In the genomic region with DNA sequence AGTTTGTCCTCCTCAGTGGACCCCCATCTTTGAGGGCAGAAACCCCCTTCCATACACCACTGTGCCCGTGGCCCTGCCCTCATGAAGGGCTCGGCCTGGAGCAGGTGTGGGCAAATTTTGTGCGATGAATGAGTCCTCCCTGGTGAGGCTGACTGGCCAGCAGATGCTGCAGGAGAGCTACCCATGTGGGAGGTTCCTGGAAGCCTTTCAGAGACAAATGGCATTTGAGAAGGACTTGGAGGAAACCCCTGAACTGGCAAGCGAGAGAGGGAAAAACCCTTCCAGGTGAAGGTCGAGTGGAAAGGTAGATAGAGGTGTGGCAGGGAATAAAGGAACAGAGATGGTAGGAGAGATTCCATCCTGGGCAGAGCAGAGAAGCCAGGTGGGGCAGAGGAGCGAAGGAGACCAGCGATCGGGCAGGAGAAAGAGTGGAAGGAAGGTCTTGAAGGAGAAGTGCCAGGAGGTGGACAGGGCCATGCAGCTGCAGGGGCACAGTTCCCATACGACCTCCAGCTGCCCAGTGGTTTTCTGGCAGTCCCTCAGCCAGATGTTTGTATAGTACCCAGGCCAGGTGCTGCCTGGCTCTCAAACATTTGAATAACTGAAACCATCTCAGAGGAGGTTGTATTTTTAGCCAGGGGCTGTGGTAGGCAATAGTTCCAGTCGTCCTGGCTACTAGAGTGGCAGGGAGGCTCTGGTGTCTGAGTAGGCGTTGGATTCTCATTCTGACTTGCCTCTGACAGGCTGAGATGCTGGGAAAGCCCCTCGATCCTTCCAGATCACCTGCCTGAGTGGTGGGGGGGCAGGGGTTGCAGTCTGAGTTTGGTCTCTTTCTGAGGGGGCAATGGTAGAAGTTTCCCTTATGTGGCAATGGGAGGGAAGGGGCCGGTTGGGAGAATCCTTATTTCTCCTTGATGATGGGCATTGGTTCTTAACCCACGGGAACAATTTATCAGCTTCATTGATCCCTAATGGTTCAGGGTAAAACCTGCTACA, we compare ENCODE assay signal across 10 cellular contexts. TPM values are rescaled to one million over a fixed set of nuclear protein-coding genes. Genes with fewer than 3 reads are reported as not detected.
DNase-seq lines count a peak whose midpoint lies in the region; ATAC-seq and TF ChIP-seq lines count a peak whose summit lies in the region.
"Had no signal": no experiment of that assay in that cellular context is flagged by ENCODE, and none has a peak within 500 bp of the region (broad histone marks: within the 10 kb centered on the region; RNA-seq: fewer than 3 reads in every experiment).

No MANE protein-coding gene starts in this region.

- H3K79me2 ChIP-seq in smooth muscle cell (ENCODE audit: low read depth): no peaks in the 10 kb centered on the region

- H3K27me3 Mint-ChIP-seq in stimulated activated naive CD8-positive, alpha-beta T cell treated with anti-CD3 and anti-CD28 coated beads, Interleukin-15, amount 100 ng/mL, for 72 hours: peaks cover 36% of the 10 kb centered on the region

- no peak overlapping the region for H3K27ac Mint-ChIP-seq in stimulated activated naive CD8-positive, alpha-beta T cell treated with anti-CD3 and anti-CD28 coated beads, Interleukin-15, amount 100 ng/mL, for 72 hours
- H3K27ac Mint-ChIP-seq: activated naive CD8-positive, alpha-beta T cell; CD8-positive, alpha-beta memory T cell had no signal

- no peak overlapping the region for H3K9ac ChIP-seq in smooth muscle cell (ENCODE audit: low read depth)

- H4K20me1 ChIP-seq in smooth muscle cell (ENCODE audit: low read depth): peaks cover 24% of the 10 kb centered on the region

- WGBS in smooth muscle cell (ENCODE audit: low lambda C conversion rate): 93% methylated on average over 14 of the region's 14 CpGs

- no peak overlapping the region for H3K4me3 ChIP-seq in smooth muscle cell

- peak; percentile 72 for DNase-seq in activated effector memory CD4-positive, alpha-beta T cell treated with anti-CD3 and anti-CD28 coated beads, Interleukin-2, amount 50 U/mL, for 16 hours
- DNase-seq in activated effector memory CD4-positive, alpha-beta T cell treated with Interleukin-2 at 50 U/mL for 16 hours: no peak
- DNase-seq in NCI-H774 (lab: John Stamatoyannopoulos, UW): peak; percentile 28
- DNase-seq in stimulated activated naive CD8-positive, alpha-beta T cell treated with anti-CD3 and anti-CD28 coated beads, Interleukin-15, amount 100 ng/mL, for 72 hours: peak; percentile 53 to 71
- no peak for DNase-seq in NCI-H146 (lab: John Stamatoyannopoulos, UW)
- no peak for DNase-seq in smooth muscle cell (lab: John Stamatoyannopoulos, UW; ENCODE audit: unreplicated experiment)
- no peak for DNase-seq in D341Med (ENCODE audit: low spot score)
- DNase-seq: CD8-positive, alpha-beta memory T cell had no signal

- H3K4me2 ChIP-seq in smooth muscle cell: no peak overlapping the region

- peaks cover 8% of the 10 kb centered on the region for H3K4me1 ChIP-seq in smooth muscle cell (ENCODE audit: low read depth)

- peak; percentile 92 for ATAC-seq in HG02642 (IDR thresholded peaks at IDR 0.05; ENCODE audit: poor library complexity, unreplicated experiment)
- ATAC-seq in stimulated activated naive CD8-positive, alpha-beta T cell treated with anti-CD3 and anti-CD28 coated beads, Interleukin-15, amount 100 ng/mL, for 72 hours: peak; percentile 100

- H3K4me1 Mint-ChIP-seq in stimulated activated naive CD8-positive, alpha-beta T cell treated with anti-CD3 and anti-CD28 coated beads, Interleukin-15, amount 100 ng/mL, for 72 hours: peaks cover 24% of the 10 kb centered on the region

- H3K27ac ChIP-seq in smooth muscle cell (ENCODE audit: low read depth): no peak overlapping the region

- H3K9me3 ChIP-seq in smooth muscle cell (replicated peaks; ENCODE audit: low read depth): no peaks in the 10 kb centered on the region

- H3K27me3 ChIP-seq in smooth muscle cell (ENCODE audit: low read depth): peaks cover 8% of the 10 kb centered on the region

- TF ChIP-seq CTCF in smooth muscle cell (IDR thresholded peaks at IDR 0.05; ENCODE audit: borderline replicate concordance, insufficient read depth, poor library complexity, severe bottlenecking): no peak

- no peak overlapping the region for H2AFZ ChIP-seq in smooth muscle cell (ENCODE audit: low read depth)

- H3K36me3 ChIP-seq in smooth muscle cell (ENCODE audit: low read depth): no peaks in the 10 kb centered on the region

- H3F3A ChIP-seq in smooth muscle cell (ENCODE audit: low read depth): no peaks in the 10 kb centered on the region

- peak overlapping the region; percentile 22 to 59 for H3K4me3 Mint-ChIP-seq in stimulated activated naive CD8-positive, alpha-beta T cell treated with anti-CD3 and anti-CD28 coated beads, Interleukin-15, amount 100 ng/mL, for 72 hours
- H3K4me3 Mint-ChIP-seq: activated naive CD8-positive, alpha-beta T cell; CD8-positive, alpha-beta memory T cell had no signal

- H3K9me3 Mint-ChIP-seq in stimulated activated naive CD8-positive, alpha-beta T cell treated with anti-CD3 and anti-CD28 coated beads, Interleukin-15, amount 100 ng/mL, for 72 hours: peaks cover 0 to 14% of the 10 kb centered on the region in 2 donors
- H3K9me3 Mint-ChIP-seq: CD8-positive, alpha-beta memory T cell had no signal

RNA-seq across cellular contexts. Expression of a gene that starts 40.1 kb away (rescaled TPM):
- total RNA-seq in smooth muscle cell: 7.4 and 9.3 TPM in 2 replicates
- polyA plus RNA-seq in smooth muscle cell: 5.0 and 6.6 TPM in 2 replicates

Comparison
In these comparisons a context has a peak if more than half of its experiments do, and no peak if none do; other contexts are left out.
1. DNase-seq: peak in activated effector memory CD4-positive, alpha-beta T cell treated with anti-CD3 and anti-CD28 coated beads, Interleukin-2, amount 50 U/mL, for 16 hours (single experiment), NCI-H774 (single experiment) and stimulated activated naive CD8-positive, alpha-beta T cell treated with anti-CD3 and anti-CD28 coated beads, Interleukin-15, amount 100 ng/mL, for 72 hours (2 of 2); none in activated effector memory CD4-positive, alpha-beta T cell treated with Interleukin-2 at 50 U/mL for 16 hours (single experiment), NCI-H146 (single experiment), smooth muscle cell (single experiment) and D341Med (single experiment).